Comparison of ENCODE assay signal across 1 cellular context in the genomic region with DNA sequence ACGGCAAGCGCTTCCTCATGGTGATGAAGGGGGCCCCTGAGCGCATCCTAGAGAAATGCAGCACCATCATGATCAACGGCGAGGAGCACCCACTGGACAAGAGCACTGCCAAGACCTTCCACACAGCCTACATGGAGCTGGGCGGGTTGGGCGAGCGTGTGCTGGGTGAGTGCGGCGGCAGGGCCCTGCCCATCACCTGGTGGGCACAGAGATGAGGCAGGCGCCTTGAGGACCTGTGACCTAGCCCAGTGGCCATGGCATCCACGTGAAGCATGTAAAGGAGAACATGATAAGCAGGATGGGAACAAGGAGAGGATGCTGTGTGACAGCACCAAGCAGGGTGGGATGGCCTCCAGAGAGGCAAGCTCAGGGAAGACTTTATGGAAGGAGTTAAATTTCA.
TF ChIP-seq lines count a peak whose summit lies in the region.

No MANE protein-coding gene starts in this region.

TF ChIP-seq in GM23338, 12 proteins besides CTCF, POLR2A, EP300 and RAD21:
- TF ChIP-seq, protein P1, sequence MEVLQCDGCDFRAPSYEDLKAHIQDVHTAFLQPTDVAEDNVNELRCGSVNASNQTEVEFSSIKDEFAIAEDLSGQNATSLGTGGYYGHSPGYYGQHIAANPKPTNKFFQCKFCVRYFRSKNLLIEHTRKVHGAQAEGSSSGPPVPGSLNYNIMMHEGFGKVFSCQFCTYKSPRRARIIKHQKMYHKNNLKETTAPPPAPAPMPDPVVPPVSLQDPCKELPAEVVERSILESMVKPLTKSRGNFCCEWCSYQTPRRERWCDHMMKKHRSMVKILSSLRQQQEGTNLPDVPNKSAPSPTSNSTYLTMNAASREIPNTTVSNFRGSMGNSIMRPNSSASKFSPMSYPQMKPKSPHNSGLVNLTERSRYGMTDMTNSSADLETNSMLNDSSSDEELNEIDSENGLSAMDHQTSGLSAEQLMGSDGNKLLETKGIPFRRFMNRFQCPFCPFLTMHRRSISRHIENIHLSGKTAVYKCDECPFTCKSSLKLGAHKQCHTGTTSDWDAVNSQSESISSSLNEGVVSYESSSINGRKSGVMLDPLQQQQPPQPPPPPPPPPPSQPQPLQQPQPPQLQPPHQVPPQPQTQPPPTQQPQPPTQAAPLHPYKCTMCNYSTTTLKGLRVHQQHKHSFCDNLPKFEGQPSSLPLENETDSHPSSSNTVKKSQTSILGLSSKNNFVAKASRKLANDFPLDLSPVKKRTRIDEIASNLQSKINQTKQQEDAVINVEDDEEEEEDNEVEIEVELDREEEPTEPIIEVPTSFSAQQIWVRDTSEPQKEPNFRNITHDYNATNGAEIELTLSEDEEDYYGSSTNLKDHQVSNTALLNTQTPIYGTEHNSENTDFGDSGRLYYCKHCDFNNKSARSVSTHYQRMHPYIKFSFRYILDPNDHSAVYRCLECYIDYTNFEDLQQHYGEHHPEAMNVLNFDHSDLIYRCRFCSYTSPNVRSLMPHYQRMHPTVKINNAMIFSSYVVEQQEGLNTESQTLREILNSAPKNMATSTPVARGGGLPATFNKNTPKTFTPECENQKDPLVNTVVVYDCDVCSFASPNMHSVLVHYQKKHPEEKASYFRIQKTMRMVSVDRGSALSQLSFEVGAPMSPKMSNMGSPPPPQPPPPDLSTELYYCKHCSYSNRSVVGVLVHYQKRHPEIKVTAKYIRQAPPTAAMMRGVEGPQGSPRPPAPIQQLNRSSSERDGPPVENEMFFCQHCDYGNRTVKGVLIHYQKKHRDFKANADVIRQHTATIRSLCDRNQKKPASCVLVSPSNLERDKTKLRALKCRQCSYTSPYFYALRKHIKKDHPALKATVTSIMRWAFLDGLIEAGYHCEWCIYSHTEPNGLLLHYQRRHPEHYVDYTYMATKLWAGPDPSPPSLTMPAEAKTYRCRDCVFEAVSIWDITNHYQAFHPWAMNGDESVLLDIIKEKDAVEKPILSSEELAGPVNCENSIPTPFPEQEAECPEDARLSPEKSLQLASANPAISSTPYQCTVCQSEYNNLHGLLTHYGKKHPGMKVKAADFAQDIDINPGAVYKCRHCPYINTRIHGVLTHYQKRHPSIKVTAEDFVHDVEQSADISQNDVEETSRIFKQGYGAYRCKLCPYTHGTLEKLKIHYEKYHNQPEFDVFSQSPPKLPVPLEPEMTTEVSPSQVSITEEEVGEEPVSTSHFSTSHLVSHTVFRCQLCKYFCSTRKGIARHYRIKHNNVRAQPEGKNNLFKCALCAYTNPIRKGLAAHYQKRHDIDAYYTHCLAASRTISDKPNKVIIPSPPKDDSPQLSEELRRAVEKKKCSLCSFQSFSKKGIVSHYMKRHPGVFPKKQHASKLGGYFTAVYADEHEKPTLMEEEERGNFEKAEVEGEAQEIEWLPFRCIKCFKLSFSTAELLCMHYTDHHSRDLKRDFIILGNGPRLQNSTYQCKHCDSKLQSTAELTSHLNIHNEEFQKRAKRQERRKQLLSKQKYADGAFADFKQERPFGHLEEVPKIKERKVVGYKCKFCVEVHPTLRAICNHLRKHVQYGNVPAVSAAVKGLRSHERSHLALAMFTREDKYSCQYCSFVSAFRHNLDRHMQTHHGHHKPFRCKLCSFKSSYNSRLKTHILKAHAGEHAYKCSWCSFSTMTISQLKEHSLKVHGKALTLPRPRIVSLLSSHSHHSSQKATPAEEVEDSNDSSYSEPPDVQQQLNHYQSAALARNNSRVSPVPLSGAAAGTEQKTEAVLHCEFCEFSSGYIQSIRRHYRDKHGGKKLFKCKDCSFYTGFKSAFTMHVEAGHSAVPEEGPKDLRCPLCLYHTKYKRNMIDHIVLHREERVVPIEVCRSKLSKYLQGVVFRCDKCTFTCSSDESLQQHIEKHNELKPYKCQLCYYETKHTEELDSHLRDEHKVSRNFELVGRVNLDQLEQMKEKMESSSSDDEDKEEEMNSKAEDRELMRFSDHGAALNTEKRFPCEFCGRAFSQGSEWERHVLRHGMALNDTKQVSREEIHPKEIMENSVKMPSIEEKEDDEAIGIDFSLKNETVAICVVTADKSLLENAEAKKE (CRISPR knock-in tag; IDR thresholded peaks at IDR 0.05), result no peak
- TF ChIP-seq, protein P2, sequence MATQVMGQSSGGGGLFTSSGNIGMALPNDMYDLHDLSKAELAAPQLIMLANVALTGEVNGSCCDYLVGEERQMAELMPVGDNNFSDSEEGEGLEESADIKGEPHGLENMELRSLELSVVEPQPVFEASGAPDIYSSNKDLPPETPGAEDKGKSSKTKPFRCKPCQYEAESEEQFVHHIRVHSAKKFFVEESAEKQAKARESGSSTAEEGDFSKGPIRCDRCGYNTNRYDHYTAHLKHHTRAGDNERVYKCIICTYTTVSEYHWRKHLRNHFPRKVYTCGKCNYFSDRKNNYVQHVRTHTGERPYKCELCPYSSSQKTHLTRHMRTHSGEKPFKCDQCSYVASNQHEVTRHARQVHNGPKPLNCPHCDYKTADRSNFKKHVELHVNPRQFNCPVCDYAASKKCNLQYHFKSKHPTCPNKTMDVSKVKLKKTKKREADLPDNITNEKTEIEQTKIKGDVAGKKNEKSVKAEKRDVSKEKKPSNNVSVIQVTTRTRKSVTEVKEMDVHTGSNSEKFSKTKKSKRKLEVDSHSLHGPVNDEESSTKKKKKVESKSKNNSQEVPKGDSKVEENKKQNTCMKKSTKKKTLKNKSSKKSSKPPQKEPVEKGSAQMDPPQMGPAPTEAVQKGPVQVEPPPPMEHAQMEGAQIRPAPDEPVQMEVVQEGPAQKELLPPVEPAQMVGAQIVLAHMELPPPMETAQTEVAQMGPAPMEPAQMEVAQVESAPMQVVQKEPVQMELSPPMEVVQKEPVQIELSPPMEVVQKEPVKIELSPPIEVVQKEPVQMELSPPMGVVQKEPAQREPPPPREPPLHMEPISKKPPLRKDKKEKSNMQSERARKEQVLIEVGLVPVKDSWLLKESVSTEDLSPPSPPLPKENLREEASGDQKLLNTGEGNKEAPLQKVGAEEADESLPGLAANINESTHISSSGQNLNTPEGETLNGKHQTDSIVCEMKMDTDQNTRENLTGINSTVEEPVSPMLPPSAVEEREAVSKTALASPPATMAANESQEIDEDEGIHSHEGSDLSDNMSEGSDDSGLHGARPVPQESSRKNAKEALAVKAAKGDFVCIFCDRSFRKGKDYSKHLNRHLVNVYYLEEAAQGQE (IDR thresholded peaks at IDR 0.05; ENCODE audit: unreplicated experiment), result no peak
- TF ChIP-seq ZNF331 (CRISPR knock-in tag; IDR thresholded peaks at IDR 0.05; ENCODE audit: low read depth), result no peak
- TF ChIP-seq EZH2phosphoT487 (IDR thresholded peaks at IDR 0.05; ENCODE audit: unreplicated experiment), result no peak
- TF ChIP-seq POLR2AphosphoS5 (IDR thresholded peaks at IDR 0.05; ENCODE audit: low read depth), result no peak
- no peak for TF ChIP-seq NANOG (IDR thresholded peaks at IDR 0.05; ENCODE audit: borderline replicate concordance)
- TF ChIP-seq STAT1 (IDR thresholded peaks at IDR 0.05; ENCODE audit: unreplicated experiment), result no peak
- TF ChIP-seq, protein P3, sequence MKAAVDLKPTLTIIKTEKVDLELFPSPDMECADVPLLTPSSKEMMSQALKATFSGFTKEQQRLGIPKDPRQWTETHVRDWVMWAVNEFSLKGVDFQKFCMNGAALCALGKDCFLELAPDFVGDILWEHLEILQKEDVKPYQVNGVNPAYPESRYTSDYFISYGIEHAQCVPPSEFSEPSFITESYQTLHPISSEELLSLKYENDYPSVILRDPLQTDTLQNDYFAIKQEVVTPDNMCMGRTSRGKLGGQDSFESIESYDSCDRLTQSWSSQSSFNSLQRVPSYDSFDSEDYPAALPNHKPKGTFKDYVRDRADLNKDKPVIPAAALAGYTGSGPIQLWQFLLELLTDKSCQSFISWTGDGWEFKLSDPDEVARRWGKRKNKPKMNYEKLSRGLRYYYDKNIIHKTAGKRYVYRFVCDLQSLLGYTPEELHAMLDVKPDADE (IDR thresholded peaks at IDR 0.05), result no peak
